In the genomic region with DNA sequence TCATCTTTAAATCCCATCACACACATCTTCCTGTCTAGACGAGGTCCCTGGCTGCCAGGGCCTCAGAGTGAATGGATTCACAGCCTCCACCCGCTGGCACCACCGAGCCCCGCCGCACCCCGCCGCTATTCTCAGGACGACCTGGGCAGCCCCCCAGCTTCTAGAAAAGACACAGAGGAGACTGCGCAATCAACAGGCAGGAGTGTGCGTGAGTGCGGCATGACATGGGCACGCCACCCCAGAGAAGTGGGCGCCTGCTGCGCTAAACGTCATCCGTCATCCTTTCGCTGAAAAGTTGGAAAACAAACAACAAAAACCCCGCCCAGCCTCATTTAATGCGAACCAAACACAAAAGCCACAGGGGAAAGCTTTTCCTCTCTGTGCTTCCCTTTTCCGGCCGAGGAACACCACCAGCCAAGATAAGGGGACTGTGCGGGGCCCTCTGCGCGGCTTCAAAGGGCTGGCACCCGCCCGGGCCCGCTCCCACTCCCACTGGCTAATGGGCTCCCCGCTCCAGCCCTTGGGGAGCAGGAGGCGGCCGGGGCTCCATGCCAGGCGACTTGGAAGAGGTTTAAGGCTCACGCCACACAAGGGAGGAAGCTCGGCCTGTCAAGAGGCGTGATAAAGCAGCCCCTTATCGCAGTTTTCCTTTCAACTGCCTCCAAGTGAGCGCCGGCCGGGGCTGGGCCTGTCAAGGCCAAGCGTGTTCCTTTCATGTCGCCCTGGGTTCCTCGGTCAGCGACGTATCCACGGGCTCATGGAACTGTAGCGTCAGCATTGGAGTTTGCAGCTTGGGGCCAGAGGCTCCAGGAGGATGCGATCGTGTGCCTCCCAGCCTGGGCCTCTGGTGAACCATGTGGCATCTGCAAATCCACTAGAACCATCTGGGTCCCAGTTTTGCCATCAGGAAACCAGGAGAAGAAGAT, we compare ENCODE assay signal across 9 cellular contexts. TPM values are rescaled to one million over a fixed set of nuclear protein-coding genes. Genes with fewer than 3 reads are reported as not detected.
DNase-seq lines count a peak whose midpoint lies in the region; ATAC-seq and TF ChIP-seq lines count a peak whose summit lies in the region.
"Had no signal": no experiment of that assay in that cellular context is flagged by ENCODE, and none has a peak within 500 bp of the region (broad histone marks: within the 10 kb centered on the region; RNA-seq: fewer than 3 reads in every experiment).

No MANE protein-coding gene starts in this region.

- POLR2A ChIA-PET in naive thymus-derived CD4-positive, alpha-beta T cell (lab: Charles Lee): interaction anchor here (0.6 to 2.3 kb wide), 3 partner anchors 17 to 71 kb away, joined by 3 to 8 read pairs (median 3); no protein-coding TSS in a partner anchor

- H3K27me3 ChIP-seq in endodermal cell (ENCODE audit: control insufficient read depth, insufficient read depth, low read length, poor library complexity, severe bottlenecking): no peaks in the 10 kb centered on the region
- no peaks in the 10 kb centered on the region for H3K27me3 ChIP-seq in naive thymus-derived CD4-positive, alpha-beta T cell (ENCODE audit: control insufficient read depth in 2 of 2, insufficient read depth in 2 of 2, low read length in 2 of 2)
- no peaks in the 10 kb centered on the region for H3K27me3 ChIP-seq in brain microvascular endothelial cell (replicated peaks)

- intact Hi-C loops in naive thymus-derived CD4-positive, alpha-beta T cell (cut with micrococcal nuclease): loop anchor here in 1 of 2 donors (10.0 kb wide), 1 partner anchor 102 kb away; no protein-coding TSS in a partner anchor

- CTCF ChIA-PET in naive thymus-derived CD4-positive, alpha-beta T cell (lab: Charles Lee): no interaction called here

- no peak for ATAC-seq in naive thymus-derived CD4-positive, alpha-beta T cell
- ATAC-seq in activated T-helper 17 cell treated with anti-CD3 and anti-CD28 coated beads, Interleukin-2, amount 50 U/mL, for 72 hours (replicated peaks): no peak

- DNase-seq in Ammon's horn (ENCODE audit: low spot score): peak; percentile 18
- DNase-seq in NCI-H345 treated with DMSO at 0.1 percent for 48 hours (lab: John Stamatoyannopoulos, UW; ENCODE audit: unreplicated experiment): peak; percentile 47
- no peak for DNase-seq in endodermal cell
- DNase-seq in naive thymus-derived CD4-positive, alpha-beta T cell: peak in 3 of 9 donors; percentile 30 to 31 (median 31)
- DNase-seq in SKM-1 treated with dmso at 0.1 percent for 144 hours (lab: John Stamatoyannopoulos, UW; ENCODE audit: unreplicated experiment): no peak
- DNase-seq in brain microvascular endothelial cell: no peak
- DNase-seq in putamen (ENCODE audit: low spot score): no peak

- H3K9me3 Mint-ChIP-seq in endodermal cell: no peaks in the 10 kb centered on the region
- H3K9me3 Mint-ChIP-seq in naive thymus-derived CD4-positive, alpha-beta T cell: peaks cover 0 to 3% (median 0%) of the 10 kb centered on the region in 11 donors
- H3K9me3 Mint-ChIP-seq in activated T-helper 17 cell treated with anti-CD3 and anti-CD28 coated beads, Interleukin-2, amount 50 U/mL, for 72 hours: no peaks in the 10 kb centered on the region

- peak overlapping the region; percentile 71 for H3K27ac Mint-ChIP-seq in endodermal cell
- H3K27ac Mint-ChIP-seq in naive thymus-derived CD4-positive, alpha-beta T cell: peak overlapping the region; percentile 43 to 100 (median 98)
- no peak overlapping the region for H3K27ac Mint-ChIP-seq in activated T-helper 17 cell treated with anti-CD3 and anti-CD28 coated beads, Interleukin-2, amount 50 U/mL, for 72 hours

- WGBS in endodermal cell (ENCODE audit: insufficient coverage in 1 of 2, insufficient read length in 1 of 2), 2 experiments: 86 to 88% methylated on average over 29 to 47 of the region's 47 CpGs

- H3K36me3 ChIP-seq in endodermal cell (ENCODE audit: control insufficient read depth, insufficient read depth, low read length) (no peaks in the 10 kb centered on the region), brain microvascular endothelial cell (replicated peaks) (no peaks in the 10 kb centered on the region)
- peaks cover 0 to 5% (median 0%) of the 10 kb centered on the region in 3 experiments for H3K36me3 ChIP-seq in naive thymus-derived CD4-positive, alpha-beta T cell (ENCODE audit: control insufficient read depth in 2 of 3, insufficient read depth in 3 of 3, low read length in 3 of 3)

- H3K9me3 ChIP-seq in endodermal cell (ENCODE audit: control insufficient read depth, low read length): no peaks in the 10 kb centered on the region
- no peaks in the 10 kb centered on the region for H3K9me3 ChIP-seq in naive thymus-derived CD4-positive, alpha-beta T cell (ENCODE audit: control insufficient read depth in 2 of 3, low read length in 3 of 3)

- H3K4me1 Mint-ChIP-seq in endodermal cell: peaks cover 31% of the 10 kb centered on the region
- peaks cover 75 to 98% (median 88%) of the 10 kb centered on the region in 7 donors for H3K4me1 Mint-ChIP-seq in naive thymus-derived CD4-positive, alpha-beta T cell
- H3K4me1 Mint-ChIP-seq in activated T-helper 17 cell treated with anti-CD3 and anti-CD28 coated beads, Interleukin-2, amount 50 U/mL, for 72 hours: peaks cover 65% of the 10 kb centered on the region

- no peaks in the 10 kb centered on the region for H3K36me3 Mint-ChIP-seq in endodermal cell (ENCODE audit: low read depth)
- peaks cover 0 to 52% (median 14%) of the 10 kb centered on the region in 5 donors for H3K36me3 Mint-ChIP-seq in naive thymus-derived CD4-positive, alpha-beta T cell
- H3K36me3 Mint-ChIP-seq in activated T-helper 17 cell treated with anti-CD3 and anti-CD28 coated beads, Interleukin-2, amount 50 U/mL, for 72 hours (ENCODE audit: low read depth): peaks cover 95% of the 10 kb centered on the region

- no peak overlapping the region for H3K9ac ChIP-seq in endodermal cell (ENCODE audit: extremely low read depth, low read length, poor library complexity, severe bottlenecking)
- H3K9ac ChIP-seq: KMS-11 had no signal

- peak overlapping the region; percentile 77 for H3K27ac ChIP-seq in endodermal cell (ENCODE audit: low read depth, low read length)
- peak overlapping the region; percentile 71 for H3K27ac ChIP-seq in naive thymus-derived CD4-positive, alpha-beta T cell (ENCODE audit: low read depth, low read length)
- H3K27ac ChIP-seq in brain microvascular endothelial cell: no peak overlapping the region
- H3K27ac ChIP-seq: KMS-11 had no signal

- TF ChIP-seq CTCF in endodermal cell (conservative IDR thresholded peaks at IDR 0.05) (no peak), brain microvascular endothelial cell (IDR thresholded peaks at IDR 0.05; ENCODE audit: low read depth, low read length, missing control alignments) (no peak)

- no peak overlapping the region for H3K4me3 Mint-ChIP-seq in endodermal cell
- peak overlapping the region in 9 of 10 donors; percentile 25 to 99 (median 72) for H3K4me3 Mint-ChIP-seq in naive thymus-derived CD4-positive, alpha-beta T cell
- H3K4me3 Mint-ChIP-seq in activated T-helper 17 cell treated with anti-CD3 and anti-CD28 coated beads, Interleukin-2, amount 50 U/mL, for 72 hours: no peak overlapping the region

- in situ Hi-C loops in brain microvascular endothelial cell (cut with HindIII; ENCODE audit: low pct_ligation_motif_present, low sequenced_read_pairs): no loop called here

- H3K4me3 ChIP-seq in endodermal cell (ENCODE audit: low read length) (no peak overlapping the region), brain microvascular endothelial cell (ENCODE audit: low read depth, low read length) (no peak overlapping the region)
- no peak overlapping the region for H3K4me3 ChIP-seq in naive thymus-derived CD4-positive, alpha-beta T cell (ENCODE audit: low read length)

- H3K4me1 ChIP-seq in endodermal cell (ENCODE audit: control insufficient read depth, insufficient read depth, low read length): no peaks in the 10 kb centered on the region
- peaks cover 56 to 80% of the 10 kb centered on the region in 2 donors for H3K4me1 ChIP-seq in naive thymus-derived CD4-positive, alpha-beta T cell (ENCODE audit: control insufficient read depth in 2 of 2, insufficient read depth in 2 of 2, low read length in 2 of 2)

- no peaks in the 10 kb centered on the region for H3K27me3 Mint-ChIP-seq in endodermal cell (ENCODE audit: insufficient read depth)
- no peaks in the 10 kb centered on the region for H3K27me3 Mint-ChIP-seq in naive thymus-derived CD4-positive, alpha-beta T cell
- H3K27me3 Mint-ChIP-seq in activated T-helper 17 cell treated with anti-CD3 and anti-CD28 coated beads, Interleukin-2, amount 50 U/mL, for 72 hours: no peaks in the 10 kb centered on the region

RNA-seq across cellular contexts. Expression of gene NFATC2, which starts 50.1 kb away (rescaled TPM):
- 1 to 10 TPM; 1.5 to 2.1 TPM for total RNA-seq in endodermal cell
- 1.2 TPM for polyA plus RNA-seq in endodermal cell (2013, experiment 1 of 2)
- polyA plus RNA-seq in endodermal cell (2013, experiment 2 of 2): 0.87 TPM
- total RNA-seq in naive thymus-derived CD4-positive, alpha-beta T cell: 10 to 100 TPM; 39.8 to 66.8 (median 44.8) TPM
- polyA plus RNA-seq in naive thymus-derived CD4-positive, alpha-beta T cell: 10 to 100 TPM; 16.6 to 30.1 TPM
- 10 to 100 TPM; 29.4 to 41.1 TPM for total RNA-seq in activated T-helper 17 cell treated with anti-CD3 and anti-CD28 coated beads, Interleukin-2, amount 50 U/mL, for 72 hours

Comparison
In these comparisons a context has a peak if more than half of its experiments do, and no peak if none do; other contexts are left out.
1. DNase-seq: peak in Ammon's horn (single experiment) and NCI-H345 treated with DMSO at 0.1 percent for 48 hours (single experiment); none in endodermal cell (single experiment), SKM-1 treated with dmso at 0.1 percent for 144 hours (single experiment), brain microvascular endothelial cell (single experiment) and putamen (single experiment).
2. H3K4me3 Mint-ChIP-seq: peak in naive thymus-derived CD4-positive, alpha-beta T cell (9 of 10); none in endodermal cell (single experiment) and activated T-helper 17 cell treated with anti-CD3 and anti-CD28 coated beads, Interleukin-2, amount 50 U/mL, for 72 hours (single experiment).
3. RNA of gene NFATC2, which starts 50.1 kb away (total RNA-seq): 39.8 to 66.8 TPM in naive thymus-derived CD4-positive, alpha-beta T cell and 29.4 to 41.1 TPM in activated T-helper 17 cell treated with anti-CD3 and anti-CD28 coated beads, Interleukin-2, amount 50 U/mL, for 72 hours; 1.5 to 2.1 TPM in endodermal cell; every median in the first group is over 4 times any median in the second.